ENCODE assay signal across 21 cellular contexts in genomic region chr22:31852691-31853370, GRCh38.
DNase-seq lines count a peak whose midpoint lies in the region; ATAC-seq lines count a peak whose summit lies in the region.
"Had no signal": no experiment of that assay in that cellular context is flagged by ENCODE, and none has a peak within 500 bp of the region (broad histone marks: within the 10 kb centered on the region; RNA-seq: fewer than 3 reads in every experiment).

No MANE protein-coding gene starts in this region.

- DNase-seq in NCI-H2171 treated with DMSO at 0.1 percent for 48 hours (lab: John Stamatoyannopoulos, UW) (peak; percentile 67), NCI-H2171 (lab: John Stamatoyannopoulos, UW) (no peak), cerebellar nuclear complex (lab: John Stamatoyannopoulos, UW) (peak; percentile 15 to 50), kidney tubule cell (ENCODE audit: low spot score) (peak; percentile 17), NCI-H446 treated with DMSO at 0.1 percent for 48 hours (lab: John Stamatoyannopoulos, UW) (no peak), NCI-H526 (lab: John Stamatoyannopoulos, UW) (no peak)
- DNase-seq: 8988T; activated CD4-positive, alpha-beta T cell treated with anti-CD3 and anti-CD28 coated beads, Interleukin-2, amount 50 U/mL, for 1 hour; activated CD8-positive, alpha-beta memory T cell treated with anti-CD3 and anti-CD28 coated beads, Interleukin-2, amount 10 ng/mL, durations not matched to agents 7 days and 5 days; activated naive CD4-positive, alpha-beta T cell treated with anti-CD3 and anti-CD28 coated beads, Interleukin-2, amount 10 ng/mL, durations not matched to agents 7 days and 5 days; activated T-cell treated with anti-CD3 and anti-CD28 coated beads, Interleukin-2, amount 50 U/mL, for 72 hours; CD8-positive, alpha-beta memory T cell; NCI-H1048; NCI-H187; Peyer's patch; sigmoid colon; stimulated activated naive CD8-positive, alpha-beta T cell treated with anti-CD3 and anti-CD28 coated beads, Interleukin-15, Interleukin-2, amounts not matched to agents 100 U/mL and 50 U/mL, for 24 hours; T1000; uterus had no signal

- no peak for ATAC-seq in HG03159 (IDR thresholded peaks at IDR 0.05; ENCODE audit: unreplicated experiment)
- no peak for ATAC-seq in HG03571 (IDR thresholded peaks at IDR 0.05; ENCODE audit: unreplicated experiment)
- ATAC-seq: activated CD8-positive, alpha-beta memory T cell treated with anti-CD3 and anti-CD28 coated beads, Interleukin-2, amount 10 ng/mL, durations not matched to agents 7 days and 5 days; activated T-cell treated with anti-CD3 and anti-CD28 coated beads, Interleukin-2, amount 50 U/mL, for 72 hours; stimulated activated naive CD8-positive, alpha-beta T cell treated with anti-CD3 and anti-CD28 coated beads, Interleukin-15, Interleukin-2, amounts not matched to agents 100 U/mL and 50 U/mL, for 24 hours had no signal

Comparison
In these comparisons a context has a peak if more than half of its experiments do, and no peak if none do; other contexts are left out.
1. DNase-seq: peak in NCI-H2171 treated with DMSO at 0.1 percent for 48 hours (single experiment), cerebellar nuclear complex (2 of 2) and kidney tubule cell (single experiment); none in NCI-H2171 (single experiment), NCI-H446 treated with DMSO at 0.1 percent for 48 hours (single experiment) and NCI-H526 (0 of 2).